Comparison of ENCODE assay signal across 27 cellular contexts in genomic region chr9:98913044-98913443, GRCh38. TPM values are rescaled to one million over a fixed set of nuclear protein-coding genes. Genes with fewer than 3 reads are reported as not detected.
"Had no signal": no experiment of that assay in that cellular context is flagged by ENCODE, and none has a peak within 500 bp of the region (broad histone marks: within the 10 kb centered on the region; RNA-seq: fewer than 3 reads in every experiment).

No MANE protein-coding gene starts in this region.

- H3K4me1 ChIP-seq: colonic mucosa, right lobe of liver had no signal

- H3K4me3 Mint-ChIP-seq: dendritic cell treated with granulocyte-macrophage colony-stimulating factor and Interleukin-4, amounts not matched to agents 40 ng/mL and 50 ng/mL, for 4 days; naive thymus-derived CD8-positive, alpha-beta T cell; nephron progenitor cell; stimulated activated naive CD8-positive, alpha-beta T cell treated with anti-CD3 and anti-CD28 coated beads, Interleukin-15, amount 100 ng/mL, for 72 hours; type B pancreatic cell had no signal

- H3K27me3 ChIP-seq: colonic mucosa, esophagus squamous epithelium, left lung, ovary, right lobe of liver, thyroid gland had no signal

- DNase-seq: caudate nucleus; colonic mucosa; effector memory CD4-positive, alpha-beta T cell; erythroblast; esophagus squamous epithelium; foreskin melanocyte; kidney; left lung; lower lobe of right lung; naive thymus-derived CD8-positive, alpha-beta T cell; nephron progenitor cell; nucleus accumbens; ovary; posterior cingulate gyrus; right lobe of liver; stimulated activated CD4-positive, alpha-beta T cell treated with anti-CD3 and anti-CD28 coated beads, Interleukin-12 subunit alpha, Interleukin-12 subunit beta, amount 100 ng/mL, for 4 hours; stimulated activated CD4-positive, alpha-beta T cell treated with anti-CD3 and anti-CD28 coated beads, Interleukin-1b, Interleukin-23, amount 100 ng/mL, for 48 hours; stimulated activated CD4-positive, alpha-beta T cell treated with anti-CD3 and anti-CD28 coated beads, Interleukin-4, amount 100 ng/mL, for 1 hour; stimulated activated CD8-positive, alpha-beta memory T cell treated with anti-CD3 and anti-CD28 coated beads, Interleukin-4, amount 100 ng/mL, for 48 hours; stimulated activated naive CD4-positive, alpha-beta T cell; stimulated activated naive CD8-positive, alpha-beta T cell treated with anti-CD3 and anti-CD28 coated beads, Interleukin-15, amount 100 ng/mL, for 72 hours; thyroid gland had no signal

- FAIRE-seq: endometrium, kidney had no signal

- H3K4me1 Mint-ChIP-seq: naive thymus-derived CD8-positive, alpha-beta T cell; stimulated activated naive CD8-positive, alpha-beta T cell treated with anti-CD3 and anti-CD28 coated beads, Interleukin-15, amount 100 ng/mL, for 72 hours had no signal

- H3K4me2 ChIP-seq: smooth muscle cell had no signal

- H3K36me3 ChIP-seq: colonic mucosa, esophagus squamous epithelium, left lung, lower lobe of right lung, ovary, right lobe of liver, thyroid gland had no signal

- H3K9me3 ChIP-seq: colonic mucosa, esophagus squamous epithelium, left lung, lower lobe of right lung, ovary, psoas muscle, right lobe of liver, thyroid gland had no signal

- H3K9me3 Mint-ChIP-seq: dendritic cell treated with granulocyte-macrophage colony-stimulating factor and Interleukin-4, amounts not matched to agents 40 ng/mL and 50 ng/mL, for 4 days; naive thymus-derived CD8-positive, alpha-beta T cell; nephron progenitor cell; stimulated activated naive CD8-positive, alpha-beta T cell treated with anti-CD3 and anti-CD28 coated beads, Interleukin-15, amount 100 ng/mL, for 72 hours; type B pancreatic cell had no signal

- H3K27me3 Mint-ChIP-seq: dendritic cell treated with granulocyte-macrophage colony-stimulating factor and Interleukin-4, amounts not matched to agents 40 ng/mL and 50 ng/mL, for 4 days; stimulated activated naive CD8-positive, alpha-beta T cell treated with anti-CD3 and anti-CD28 coated beads, Interleukin-15, amount 100 ng/mL, for 72 hours had no signal

- H3K27ac ChIP-seq: colonic mucosa, left lung, lower lobe of right lung, ovary, right lobe of liver, thyroid gland had no signal

- ATAC-seq: left lung; lower lobe of right lung; naive thymus-derived CD8-positive, alpha-beta T cell; psoas muscle; right lobe of liver; stimulated activated naive CD8-positive, alpha-beta T cell treated with anti-CD3 and anti-CD28 coated beads, Interleukin-15, amount 100 ng/mL, for 72 hours had no signal

- H3K36me3 Mint-ChIP-seq: naive thymus-derived CD8-positive, alpha-beta T cell; type B pancreatic cell had no signal

- H3K27ac Mint-ChIP-seq: dendritic cell treated with granulocyte-macrophage colony-stimulating factor and Interleukin-4, amounts not matched to agents 40 ng/mL and 50 ng/mL, for 4 days; naive thymus-derived CD8-positive, alpha-beta T cell; nephron progenitor cell; type B pancreatic cell had no signal

- H3K4me3 ChIP-seq: colonic mucosa, esophagus squamous epithelium, left lung, lower lobe of right lung, ovary, psoas muscle, right lobe of liver, smooth muscle cell, thyroid gland had no signal

RNA-seq across cellular contexts. Expression of gene COL15A1, which starts 30.7 kb away (rescaled TPM):
- total RNA-seq: naive thymus-derived CD8-positive, alpha-beta T cell had no signal
- polyA plus RNA-seq: naive thymus-derived CD8-positive, alpha-beta T cell had no signal
